Comparison of ENCODE assay signal across 24 cellular contexts in the genomic region with DNA sequence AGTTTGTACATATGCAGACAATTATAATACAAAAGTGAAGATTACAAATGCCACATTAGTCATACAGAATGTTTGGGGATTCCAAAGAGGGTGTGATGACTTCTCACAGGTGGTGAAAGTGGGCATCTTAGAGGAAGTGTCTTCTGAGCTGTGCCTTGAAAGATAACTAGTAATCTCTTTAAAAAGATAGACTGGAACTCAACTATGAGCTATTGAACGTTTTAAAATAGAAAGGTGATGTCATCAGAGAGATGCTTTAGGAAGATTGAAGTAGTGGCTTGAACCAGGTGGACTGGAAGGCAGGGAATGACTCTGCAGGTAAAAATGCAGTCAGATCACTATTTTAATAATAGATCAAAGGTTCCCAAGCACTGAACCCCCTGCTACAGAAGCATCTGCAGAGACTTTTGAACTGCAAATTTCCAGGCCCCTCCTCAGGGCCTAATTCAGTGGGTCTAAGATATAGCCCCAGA.
DNase-seq lines count a peak whose midpoint lies in the region; FAIRE-seq and TF ChIP-seq lines count a peak whose summit lies in the region.
"Had no signal": no experiment of that assay in that cellular context is flagged by ENCODE, and none has a peak within 500 bp of the region (broad histone marks: within the 10 kb centered on the region; RNA-seq: fewer than 3 reads in every experiment).

No MANE protein-coding gene starts in this region.

- no peak for TF ChIP-seq CTCF in RWPE1 (conservative IDR thresholded peaks at IDR 0.05; ENCODE audit: low read depth)

- H3K27ac Mint-ChIP-seq in activated naive CD4-positive, alpha-beta T cell treated with anti-CD3 and anti-CD28 coated beads, Interleukin-2, amount 10 ng/mL, durations not matched to agents 7 days and 5 days, result no peak overlapping the region
- H3K27ac Mint-ChIP-seq: activated CD4-positive, alpha-beta T cell treated with anti-CD3 and anti-CD28 coated beads, Interleukin-2, amount 10 ng/mL, durations not matched to agents 24 days and 14 days; immature natural killer cell; memory B cell; nephron; stimulated activated effector memory CD8-positive, alpha-beta T cell treated with anti-CD3 and anti-CD28 coated beads, Interleukin-12 subunit alpha, Interleukin-12 subunit beta, amount 100 ng/mL, for 72 hours had no signal

- H3K36me3 ChIP-seq in iPS-20b (ENCODE audit: insufficient read depth, low read depth, low read length), result no peaks in the 10 kb centered on the region
- H3K36me3 ChIP-seq: ascending aorta, tibial nerve had no signal

- no peaks in the 10 kb centered on the region for H3K27me3 ChIP-seq in iPS-20b (ENCODE audit: insufficient read depth, low read length)
- H3K27me3 ChIP-seq: ascending aorta, tibial nerve had no signal

- H3K27ac ChIP-seq in RWPE1 (no peak overlapping the region), iPS-20b (ENCODE audit: low read length) (no peak overlapping the region)
- H3K27ac ChIP-seq: A549, ascending aorta, C4-2B, tibial nerve had no signal

- no peaks in the 10 kb centered on the region for H3K36me3 Mint-ChIP-seq in activated naive CD4-positive, alpha-beta T cell treated with anti-CD3 and anti-CD28 coated beads, Interleukin-2, amount 10 ng/mL, durations not matched to agents 7 days and 5 days
- H3K36me3 Mint-ChIP-seq: memory B cell; stimulated activated effector memory CD8-positive, alpha-beta T cell treated with anti-CD3 and anti-CD28 coated beads, Interleukin-12 subunit alpha, Interleukin-12 subunit beta, amount 100 ng/mL, for 72 hours had no signal

- H3K4me3 Mint-ChIP-seq in activated naive CD4-positive, alpha-beta T cell treated with anti-CD3 and anti-CD28 coated beads, Interleukin-2, amount 10 ng/mL, durations not matched to agents 7 days and 5 days, result no peak overlapping the region
- H3K4me3 Mint-ChIP-seq: activated CD4-positive, alpha-beta T cell treated with anti-CD3 and anti-CD28 coated beads, Interleukin-2, amount 10 ng/mL, durations not matched to agents 24 days and 14 days; immature natural killer cell; memory B cell; nephron; stimulated activated effector memory CD8-positive, alpha-beta T cell treated with anti-CD3 and anti-CD28 coated beads, Interleukin-12 subunit alpha, Interleukin-12 subunit beta, amount 100 ng/mL, for 72 hours had no signal

- FAIRE-seq in urothelium cell line (lab: Jason Lieb, UNC), result no peak
- FAIRE-seq: A549, colon had no signal

- DNase-seq in SHP77 treated with DMSO at 0.1 percent for 48 hours (lab: John Stamatoyannopoulos, UW) (peak; percentile 29), SHP77 (lab: John Stamatoyannopoulos, UW) (no peak), RWPE1 (ENCODE audit: low spot score) (peak; percentile 10), urothelium cell line (ENCODE audit: low spot score) (peak; percentile 5), NCI-H2171 treated with DMSO at 0.1 percent for 48 hours (lab: John Stamatoyannopoulos, UW) (no peak), glomerular visceral epithelial cell (ENCODE audit: extremely low spot score) (no peak)
- no peak for DNase-seq in activated naive CD4-positive, alpha-beta T cell treated with anti-CD3 and anti-CD28 coated beads, Interleukin-2, amount 10 ng/mL, durations not matched to agents 7 days and 5 days
- DNase-seq: activated CD4-positive, alpha-beta T cell treated with anti-CD3 and anti-CD28 coated beads, Interleukin-2, amount 10 ng/mL, durations not matched to agents 24 days and 14 days; activated naive CD4-positive, alpha-beta T cell; DMS153; foreskin melanocyte; immature natural killer cell; NCI-H524; posterior cingulate gyrus; SK-N-SH had no signal

- no peaks in the 10 kb centered on the region for H3K4me1 Mint-ChIP-seq in activated naive CD4-positive, alpha-beta T cell treated with anti-CD3 and anti-CD28 coated beads, Interleukin-2, amount 10 ng/mL, durations not matched to agents 7 days and 5 days
- H3K4me1 Mint-ChIP-seq: activated CD4-positive, alpha-beta T cell treated with anti-CD3 and anti-CD28 coated beads, Interleukin-2, amount 10 ng/mL, durations not matched to agents 24 days and 14 days; immature natural killer cell; stimulated activated effector memory CD8-positive, alpha-beta T cell treated with anti-CD3 and anti-CD28 coated beads, Interleukin-12 subunit alpha, Interleukin-12 subunit beta, amount 100 ng/mL, for 72 hours had no signal

- CTCF ChIA-PET in RWPE1 (lab: Yijun Ruan, JAX), result no interaction called here
- CTCF ChIA-PET in activated naive CD4-positive, alpha-beta T cell treated with anti-CD3 and anti-CD28 coated beads, Interleukin-2, amount 10 ng/mL, durations not matched to agents 7 days and 5 days (lab: Charles Lee), result no interaction called here

- no peaks in the 10 kb centered on the region for H3K9me3 ChIP-seq in iPS-20b (ENCODE audit: insufficient read depth, low read depth, low read length)
- H3K9me3 ChIP-seq: A549, ascending aorta, SK-N-SH, tibial nerve had no signal

- H3K27me3 Mint-ChIP-seq in activated naive CD4-positive, alpha-beta T cell treated with anti-CD3 and anti-CD28 coated beads, Interleukin-2, amount 10 ng/mL, durations not matched to agents 7 days and 5 days, result no peaks in the 10 kb centered on the region
- H3K27me3 Mint-ChIP-seq: activated CD4-positive, alpha-beta T cell treated with anti-CD3 and anti-CD28 coated beads, Interleukin-2, amount 10 ng/mL, durations not matched to agents 24 days and 14 days; memory B cell had no signal

- POLR2A ChIA-PET in RWPE1 (lab: Yijun Ruan, JAX; ENCODE audit: low non-redundant PET), result no interaction called here

- H3K4me3 ChIP-seq in iPS-20b (ENCODE audit: low read length), result peak overlapping the region; percentile 48; the same call in 1 of the 2 replicates
- H3K4me3 ChIP-seq: A549, ascending aorta, tibial nerve had no signal

- peaks cover 27% of the 10 kb centered on the region for H3K4me1 ChIP-seq in iPS-20b (ENCODE audit: insufficient read depth, low read length)
- H3K4me1 ChIP-seq: ascending aorta, tibial nerve had no signal

- no peak overlapping the region for H3K9ac ChIP-seq in iPS-20b (ENCODE audit: low read depth, low read length)
- H3K9ac ChIP-seq: SK-N-SH had no signal

- H3K9me3 Mint-ChIP-seq in activated naive CD4-positive, alpha-beta T cell treated with anti-CD3 and anti-CD28 coated beads, Interleukin-2, amount 10 ng/mL, durations not matched to agents 7 days and 5 days, result no peaks in the 10 kb centered on the region
- H3K9me3 Mint-ChIP-seq: activated CD4-positive, alpha-beta T cell treated with anti-CD3 and anti-CD28 coated beads, Interleukin-2, amount 10 ng/mL, durations not matched to agents 24 days and 14 days; memory B cell; nephron had no signal

Comparison
In these comparisons a context has a peak if more than half of its experiments do, and no peak if none do; other contexts are left out.
1. DNase-seq: peak in SHP77 treated with DMSO at 0.1 percent for 48 hours (single experiment), RWPE1 (single experiment) and urothelium cell line (single experiment); none in SHP77 (0 of 2), activated naive CD4-positive, alpha-beta T cell treated with anti-CD3 and anti-CD28 coated beads, Interleukin-2, amount 10 ng/mL, durations not matched to agents 7 days and 5 days (single experiment), NCI-H2171 treated with DMSO at 0.1 percent for 48 hours (single experiment) and glomerular visceral epithelial cell (single experiment).